Comparison of ENCODE assay signal across 8 cellular contexts in genomic region chr16:9090101-9090959, GRCh38. TPM values are rescaled to one million over a fixed set of nuclear protein-coding genes. Genes with fewer than 3 reads are reported as not detected.
DNase-seq lines count a peak whose midpoint lies in the region; ATAC-seq and TF ChIP-seq lines count a peak whose summit lies in the region.

No MANE protein-coding gene starts in this region.

- H3K27ac ChIP-seq in CD4-positive, CD25-positive, alpha-beta regulatory T cell (ENCODE audit: insufficient read depth, low read length, poor library complexity, severe bottlenecking) = peak overlapping the region; percentile 78

- DNase-seq in CD4-positive, CD25-positive, alpha-beta regulatory T cell = peak; percentile 28 to 52 (median 41)
- DNase-seq in NCI-H146 treated with DMSO at 0.1 percent for 48 hours (lab: John Stamatoyannopoulos, UW; ENCODE audit: unreplicated experiment) (peak; percentile 14), fibroblast of mammary gland (ENCODE audit: low read depth) (no peak), nephron progenitor cell (peak; percentile 57), type B pancreatic cell (ENCODE audit: extremely low spot score, unreplicated experiment) (peak; percentile 74), GM19238 (ENCODE audit: insufficient read length, low spot score) (no peak), NCI-H1048 (lab: John Stamatoyannopoulos, UW) (no peak)
- peak; percentile 36 for DNase-seq in activated T-helper 1 cell treated with anti-CD3 and anti-CD28 coated beads, Interleukin-12 subunit alpha, Interleukin-12 subunit beta, Interleukin-2, Interleukin-4 antibody, amounts not matched to agents 30 ng/mL and 10 ng/mL and 1 ng/mL, durations not matched to agents 14 hours and 24 hours and 36 hours (ENCODE audit: low spot score)

- peaks cover 33% of the 10 kb centered on the region for H3K4me1 ChIP-seq in CD4-positive, CD25-positive, alpha-beta regulatory T cell (ENCODE audit: control insufficient read depth, insufficient read depth, low read length, poor library complexity, severe bottlenecking)

- no peak for ATAC-seq in CD4-positive, CD25-positive, alpha-beta regulatory T cell (ENCODE audit: low read depth in 2 of 2)

- peaks cover 7% of the 10 kb centered on the region for H3K27me3 Mint-ChIP-seq in CD4-positive, CD25-positive, alpha-beta regulatory T cell
- H3K27me3 Mint-ChIP-seq in activated T-helper 1 cell treated with anti-CD3 and anti-CD28 coated beads, Interleukin-12 subunit alpha, Interleukin-12 subunit beta, Interleukin-2, Interleukin-4 antibody, amounts not matched to agents 30 ng/mL and 10 ng/mL and 1 ng/mL, durations not matched to agents 14 hours and 24 hours and 36 hours (ENCODE audit: insufficient read depth) = peaks cover 1% of the 10 kb centered on the region
- H3K27me3 Mint-ChIP-seq in nephron progenitor cell (ENCODE audit: low read depth, poor library complexity) (peaks cover 4% of the 10 kb centered on the region), type B pancreatic cell (peaks cover 14% of the 10 kb centered on the region)

- peak overlapping the region; percentile 82 to 95 (median 94) for H3K27ac Mint-ChIP-seq in CD4-positive, CD25-positive, alpha-beta regulatory T cell
- H3K27ac Mint-ChIP-seq in activated T-helper 1 cell treated with anti-CD3 and anti-CD28 coated beads, Interleukin-12 subunit alpha, Interleukin-12 subunit beta, Interleukin-2, Interleukin-4 antibody, amounts not matched to agents 30 ng/mL and 10 ng/mL and 1 ng/mL, durations not matched to agents 14 hours and 24 hours and 36 hours = peak overlapping the region; percentile 96
- H3K27ac Mint-ChIP-seq in nephron progenitor cell = peak overlapping the region; percentile 77
- peak overlapping the region; percentile 93 for H3K27ac Mint-ChIP-seq in type B pancreatic cell

- H3K36me3 ChIP-seq in CD4-positive, CD25-positive, alpha-beta regulatory T cell (ENCODE audit: control insufficient read depth, insufficient read depth, low read length) = peaks cover 5% of the 10 kb centered on the region

- no peaks in the 10 kb centered on the region for H3K9me3 ChIP-seq in CD4-positive, CD25-positive, alpha-beta regulatory T cell (ENCODE audit: control insufficient read depth in 2 of 2, low read length in 2 of 2)

- TF ChIP-seq CTCF in fibroblast of mammary gland (conservative IDR thresholded peaks at IDR 0.05; ENCODE audit: control insufficient read depth, insufficient read depth, low read depth, low read length) (no peak), nephron progenitor cell (IDR thresholded peaks at IDR 0.05) (no peak), type B pancreatic cell (conservative IDR thresholded peaks at IDR 0.05) (no peak)

- intact Hi-C loops in activated T-helper 1 cell treated with anti-CD3 and anti-CD28 coated beads, Interleukin-12 subunit alpha, Interleukin-12 subunit beta, Interleukin-2, Interleukin-4 antibody, amounts not matched to agents 30 ng/mL and 10 ng/mL and 1 ng/mL, durations not matched to agents 14 hours and 24 hours and 36 hours (cut with micrococcal nuclease) = loop anchor here (2.0 to 5.0 kb wide), 6 partner anchors 18 to 1852 kb away; partner anchors contain the start of genes ABAT, CARHSP1, CLEC16A and DEXI

- H3K27me3 ChIP-seq in CD4-positive, CD25-positive, alpha-beta regulatory T cell (ENCODE audit: control insufficient read depth, insufficient read depth, low read length) = no peaks in the 10 kb centered on the region

- H3K4me3 Mint-ChIP-seq in CD4-positive, CD25-positive, alpha-beta regulatory T cell = peak overlapping the region; percentile 85 to 96 (median 90)
- peak overlapping the region; percentile 88 for H3K4me3 Mint-ChIP-seq in activated T-helper 1 cell treated with anti-CD3 and anti-CD28 coated beads, Interleukin-12 subunit alpha, Interleukin-12 subunit beta, Interleukin-2, Interleukin-4 antibody, amounts not matched to agents 30 ng/mL and 10 ng/mL and 1 ng/mL, durations not matched to agents 14 hours and 24 hours and 36 hours
- H3K4me3 Mint-ChIP-seq in nephron progenitor cell = peak overlapping the region; percentile 88
- peak overlapping the region; percentile 88 for H3K4me3 Mint-ChIP-seq in type B pancreatic cell

- peaks cover 16 to 31% (median 22%) of the 10 kb centered on the region in 4 donors for H3K4me1 Mint-ChIP-seq in CD4-positive, CD25-positive, alpha-beta regulatory T cell
- H3K4me1 Mint-ChIP-seq in activated T-helper 1 cell treated with anti-CD3 and anti-CD28 coated beads, Interleukin-12 subunit alpha, Interleukin-12 subunit beta, Interleukin-2, Interleukin-4 antibody, amounts not matched to agents 30 ng/mL and 10 ng/mL and 1 ng/mL, durations not matched to agents 14 hours and 24 hours and 36 hours (ENCODE audit: low read depth) = peaks cover 29% of the 10 kb centered on the region
- H3K4me1 Mint-ChIP-seq in nephron progenitor cell (peaks cover 39% of the 10 kb centered on the region), type B pancreatic cell (ENCODE audit: unreplicated experiment) (peaks cover 13% of the 10 kb centered on the region)

- peaks cover 0 to 1% (median 0%) of the 10 kb centered on the region in 7 donors for H3K9me3 Mint-ChIP-seq in CD4-positive, CD25-positive, alpha-beta regulatory T cell
- no peaks in the 10 kb centered on the region for H3K9me3 Mint-ChIP-seq in activated T-helper 1 cell treated with anti-CD3 and anti-CD28 coated beads, Interleukin-12 subunit alpha, Interleukin-12 subunit beta, Interleukin-2, Interleukin-4 antibody, amounts not matched to agents 30 ng/mL and 10 ng/mL and 1 ng/mL, durations not matched to agents 14 hours and 24 hours and 36 hours
- H3K9me3 Mint-ChIP-seq in nephron progenitor cell (no peaks in the 10 kb centered on the region), type B pancreatic cell (no peaks in the 10 kb centered on the region)

- peaks cover 16% of the 10 kb centered on the region for H3K36me3 Mint-ChIP-seq in CD4-positive, CD25-positive, alpha-beta regulatory T cell
- H3K36me3 Mint-ChIP-seq in activated T-helper 1 cell treated with anti-CD3 and anti-CD28 coated beads, Interleukin-12 subunit alpha, Interleukin-12 subunit beta, Interleukin-2, Interleukin-4 antibody, amounts not matched to agents 30 ng/mL and 10 ng/mL and 1 ng/mL, durations not matched to agents 14 hours and 24 hours and 36 hours (ENCODE audit: low read depth) = peaks cover 22% of the 10 kb centered on the region
- peaks cover 23% of the 10 kb centered on the region for H3K36me3 Mint-ChIP-seq in nephron progenitor cell (ENCODE audit: low read depth)
- peaks cover 16% of the 10 kb centered on the region for H3K36me3 Mint-ChIP-seq in type B pancreatic cell

- peak overlapping the region; percentile 86 for H3K4me3 ChIP-seq in CD4-positive, CD25-positive, alpha-beta regulatory T cell (ENCODE audit: low read depth, low read length)
- peak overlapping the region; percentile 59 for H3K4me3 ChIP-seq in fibroblast of mammary gland (ENCODE audit: control insufficient read depth, low read depth, low read length)

RNA-seq across cellular contexts. Expression of gene HAPSTR1, which starts 1.1 kb away (rescaled TPM):
- total RNA-seq in CD4-positive, CD25-positive, alpha-beta regulatory T cell = 125 TPM
- polyA plus RNA-seq in CD4-positive, CD25-positive, alpha-beta regulatory T cell = 10 to 100 TPM; 11.7 to 17.8 (median 13.6) TPM
- total RNA-seq in activated T-helper 1 cell treated with anti-CD3 and anti-CD28 coated beads, Interleukin-12 subunit alpha, Interleukin-12 subunit beta, Interleukin-2, Interleukin-4 antibody, amounts not matched to agents 30 ng/mL and 10 ng/mL and 1 ng/mL, durations not matched to agents 14 hours and 24 hours and 36 hours = 55.2 and 59.1 TPM in 2 replicates
- 58.4 and 66.2 TPM in 2 replicates for total RNA-seq in type B pancreatic cell (ENCODE audit: low replicate concordance)

Comparison
In these comparisons a context has a peak if more than half of its experiments do, and no peak if none do; other contexts are left out.
1. DNase-seq: peak in CD4-positive, CD25-positive, alpha-beta regulatory T cell (3 of 3), NCI-H146 treated with DMSO at 0.1 percent for 48 hours (single experiment), activated T-helper 1 cell treated with anti-CD3 and anti-CD28 coated beads, Interleukin-12 subunit alpha, Interleukin-12 subunit beta, Interleukin-2, Interleukin-4 antibody, amounts not matched to agents 30 ng/mL and 10 ng/mL and 1 ng/mL, durations not matched to agents 14 hours and 24 hours and 36 hours (single experiment), nephron progenitor cell (single experiment) and type B pancreatic cell (single experiment); none in fibroblast of mammary gland (single experiment), GM19238 (single experiment) and NCI-H1048 (single experiment).
2. Peak in every context shown above with its lines, with median percentiles within 50 percentile points of each other: H3K27ac Mint-ChIP-seq and H3K4me3 Mint-ChIP-seq.